Comparison of ENCODE assay signal across 1 cellular context in the genomic region with DNA sequence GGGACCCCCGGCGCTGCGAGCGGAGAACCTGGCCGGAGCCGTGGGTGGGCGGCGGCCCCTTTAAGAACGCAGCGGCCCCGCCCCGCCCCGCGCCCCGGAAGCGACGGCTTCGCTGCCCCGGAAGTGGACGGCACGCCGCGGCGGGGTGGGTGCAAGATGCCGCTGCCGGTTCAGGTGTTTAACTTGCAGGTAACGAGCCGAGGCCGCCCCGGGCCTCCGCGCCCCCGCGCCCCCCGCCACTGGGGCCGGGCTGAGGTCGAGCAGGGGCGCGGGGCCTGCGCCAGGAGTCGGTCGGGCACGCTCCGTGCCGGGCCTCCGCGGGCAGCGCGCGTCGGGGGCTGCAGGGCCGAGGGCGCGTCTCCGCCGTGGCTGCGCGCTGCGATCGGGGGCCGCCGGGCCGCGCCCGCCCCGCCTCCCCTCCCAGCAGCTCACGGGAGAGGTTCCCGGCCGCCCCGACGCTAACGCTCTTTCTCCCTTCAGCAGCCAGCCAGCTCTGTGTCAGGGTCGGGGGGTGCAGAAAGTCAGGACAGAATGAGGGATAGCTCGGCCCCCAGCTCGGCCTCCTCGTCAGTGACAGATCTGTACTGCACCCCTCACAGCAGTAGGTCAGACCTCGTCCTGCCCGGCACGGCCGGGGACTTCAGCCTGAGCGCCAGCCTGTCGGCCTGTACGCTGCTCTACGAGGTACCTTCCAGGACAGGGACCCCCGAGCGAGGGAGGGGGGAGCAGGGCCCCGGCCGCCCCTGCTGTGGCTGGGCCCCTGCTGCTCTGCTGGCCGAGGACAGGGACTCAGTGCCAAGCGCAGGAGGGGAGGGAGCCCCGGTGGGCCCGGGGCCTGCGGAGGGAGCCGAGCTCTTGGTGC.
TF ChIP-seq lines count a peak whose summit lies in the region.

Gene GPS1, plus strand, starts transcription at position 123 of the 862 bp plus-strand sequence. Its CDS starts 34 bp downstream, at position 157.
Gene RFNG, minus strand, starts transcription at position 36 of the 862 bp plus-strand sequence. CDS start 45 bp downstream, outside the sequence.

TF ChIP-seq in HEK293, 187 proteins besides CTCF, POLR2A, EP300 and RAD21 (continued from another document and continues in another):
- TF ChIP-seq ZSCAN4 (tag by site-specific recombination; IDR thresholded peaks at IDR 0.05), result no peak
- TF ChIP-seq ZNF629 (tag by site-specific recombination; IDR thresholded peaks at IDR 0.05), result no peak
- no peak for TF ChIP-seq KLF16 (tag by site-specific recombination; IDR thresholded peaks at IDR 0.05)
- TF ChIP-seq MZF1 (tag by site-specific recombination; IDR thresholded peaks at IDR 0.05; ENCODE audit: borderline replicate concordance), result no peak
- no peak for TF ChIP-seq ZNF211 (tag by site-specific recombination; IDR thresholded peaks at IDR 0.05; ENCODE audit: low read depth)
- TF ChIP-seq GFI1B (tag by site-specific recombination; IDR thresholded peaks at IDR 0.05), result no peak
- no peak for TF ChIP-seq ZNF610 (tag by site-specific recombination; IDR thresholded peaks at IDR 0.05; ENCODE audit: borderline replicate concordance)
- no peak for TF ChIP-seq ZBTB44 (tag by site-specific recombination; IDR thresholded peaks at IDR 0.05)
- TF ChIP-seq ZNF335 (tag by site-specific recombination; conservative IDR thresholded peaks at IDR 0.05), result peak; percentile 44
- TF ChIP-seq ZNF266 (tag by site-specific recombination; IDR thresholded peaks at IDR 0.05; ENCODE audit: low read depth), result no peak
- no peak for TF ChIP-seq ZNF274 (IDR thresholded peaks at IDR 0.05; ENCODE audit: low read length)
- no peak for TF ChIP-seq ZNF274 (tag by site-specific recombination; IDR thresholded peaks at IDR 0.05; ENCODE audit: borderline replicate concordance)
- TF ChIP-seq ZNF785 (tag by site-specific recombination; IDR thresholded peaks at IDR 0.05), result no peak
- no peak for TF ChIP-seq PRDM2 (tag by site-specific recombination; IDR thresholded peaks at IDR 0.05; ENCODE audit: borderline replicate concordance)
- TF ChIP-seq GLIS2 (tag by site-specific recombination; IDR thresholded peaks at IDR 0.05), result peak; percentile 76
- TF ChIP-seq PRDM1 (tag by site-specific recombination; IDR thresholded peaks at IDR 0.05), result no peak
- no peak for TF ChIP-seq ZNF776 (tag by site-specific recombination; IDR thresholded peaks at IDR 0.05; ENCODE audit: borderline replicate concordance)
- TF ChIP-seq SCRT1 (tag by site-specific recombination; IDR thresholded peaks at IDR 0.05; ENCODE audit: borderline replicate concordance), result no peak
- TF ChIP-seq, protein P1, sequence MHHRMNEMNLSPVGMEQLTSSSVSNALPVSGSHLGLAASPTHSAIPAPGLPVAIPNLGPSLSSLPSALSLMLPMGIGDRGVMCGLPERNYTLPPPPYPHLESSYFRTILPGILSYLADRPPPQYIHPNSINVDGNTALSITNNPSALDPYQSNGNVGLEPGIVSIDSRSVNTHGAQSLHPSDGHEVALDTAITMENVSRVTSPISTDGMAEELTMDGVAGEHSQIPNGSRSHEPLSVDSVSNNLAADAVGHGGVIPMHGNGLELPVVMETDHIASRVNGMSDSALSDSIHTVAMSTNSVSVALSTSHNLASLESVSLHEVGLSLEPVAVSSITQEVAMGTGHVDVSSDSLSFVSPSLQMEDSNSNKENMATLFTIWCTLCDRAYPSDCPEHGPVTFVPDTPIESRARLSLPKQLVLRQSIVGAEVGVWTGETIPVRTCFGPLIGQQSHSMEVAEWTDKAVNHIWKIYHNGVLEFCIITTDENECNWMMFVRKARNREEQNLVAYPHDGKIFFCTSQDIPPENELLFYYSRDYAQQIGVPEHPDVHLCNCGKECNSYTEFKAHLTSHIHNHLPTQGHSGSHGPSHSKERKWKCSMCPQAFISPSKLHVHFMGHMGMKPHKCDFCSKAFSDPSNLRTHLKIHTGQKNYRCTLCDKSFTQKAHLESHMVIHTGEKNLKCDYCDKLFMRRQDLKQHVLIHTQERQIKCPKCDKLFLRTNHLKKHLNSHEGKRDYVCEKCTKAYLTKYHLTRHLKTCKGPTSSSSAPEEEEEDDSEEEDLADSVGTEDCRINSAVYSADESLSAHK (tag by site-specific recombination; IDR thresholded peaks at IDR 0.05), result no peak
- no peak for TF ChIP-seq ZNF658 (tag by site-specific recombination; IDR thresholded peaks at IDR 0.05)
- no peak for TF ChIP-seq ZNF184 (tag by site-specific recombination; IDR thresholded peaks at IDR 0.05)
- no peak for TF ChIP-seq ZNF18 (tag by site-specific recombination; IDR thresholded peaks at IDR 0.05)
- TF ChIP-seq, protein P2, sequence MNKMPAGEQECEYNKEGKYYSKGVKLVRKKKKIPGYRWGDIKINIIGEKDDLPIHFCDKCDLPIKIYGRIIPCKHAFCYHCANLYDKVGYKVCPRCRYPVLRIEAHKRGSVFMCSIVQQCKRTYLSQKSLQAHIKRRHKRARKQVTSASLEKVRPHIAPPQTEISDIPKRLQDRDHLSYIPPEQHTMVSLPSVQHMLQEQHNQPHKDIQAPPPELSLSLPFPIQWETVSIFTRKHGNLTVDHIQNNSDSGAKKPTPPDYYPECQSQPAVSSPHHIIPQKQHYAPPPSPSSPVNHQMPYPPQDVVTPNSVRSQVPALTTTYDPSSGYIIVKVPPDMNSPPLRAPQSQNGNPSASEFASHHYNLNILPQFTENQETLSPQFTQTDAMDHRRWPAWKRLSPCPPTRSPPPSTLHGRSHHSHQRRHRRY (tag by site-specific recombination; IDR thresholded peaks at IDR 0.05), result peak; percentile 27; the same call in 1 of the 2 replicates
- no peak for TF ChIP-seq ZNF121 (tag by site-specific recombination; IDR thresholded peaks at IDR 0.05)
- TF ChIP-seq, protein P3, sequence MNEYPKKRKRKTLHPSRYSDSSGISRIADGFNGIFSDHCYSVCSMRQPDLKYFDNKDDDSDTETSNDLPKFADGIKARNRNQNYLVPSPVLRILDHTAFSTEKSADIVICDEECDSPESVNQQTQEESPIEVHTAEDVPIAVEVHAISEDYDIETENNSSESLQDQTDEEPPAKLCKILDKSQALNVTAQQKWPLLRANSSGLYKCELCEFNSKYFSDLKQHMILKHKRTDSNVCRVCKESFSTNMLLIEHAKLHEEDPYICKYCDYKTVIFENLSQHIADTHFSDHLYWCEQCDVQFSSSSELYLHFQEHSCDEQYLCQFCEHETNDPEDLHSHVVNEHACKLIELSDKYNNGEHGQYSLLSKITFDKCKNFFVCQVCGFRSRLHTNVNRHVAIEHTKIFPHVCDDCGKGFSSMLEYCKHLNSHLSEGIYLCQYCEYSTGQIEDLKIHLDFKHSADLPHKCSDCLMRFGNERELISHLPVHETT (tag by site-specific recombination; IDR thresholded peaks at IDR 0.05), result no peak
- TF ChIP-seq ZNF394 (tag by site-specific recombination; IDR thresholded peaks at IDR 0.05; ENCODE audit: borderline replicate concordance), result no peak
- TF ChIP-seq ZNF677 (tag by site-specific recombination; IDR thresholded peaks at IDR 0.05), result no peak
- TF ChIP-seq ZFP3 (tag by site-specific recombination; IDR thresholded peaks at IDR 0.05; ENCODE audit: low read depth), result no peak
- no peak for TF ChIP-seq ZNF19 (tag by site-specific recombination; IDR thresholded peaks at IDR 0.05; ENCODE audit: low read depth)
- TF ChIP-seq ZNF221 (tag by site-specific recombination; IDR thresholded peaks at IDR 0.05; ENCODE audit: borderline replicate concordance), result no peak
- TF ChIP-seq ZEB2 (tag by site-specific recombination; IDR thresholded peaks at IDR 0.05), result no peak
- TF ChIP-seq ZNF157 (tag by site-specific recombination; IDR thresholded peaks at IDR 0.05), result no peak
- TF ChIP-seq ZFHX2 (tag by site-specific recombination; conservative IDR thresholded peaks at IDR 0.05), result no peak
- no peak for TF ChIP-seq ZNF366 (tag by site-specific recombination; conservative IDR thresholded peaks at IDR 0.05)
- peak; percentile 48 for TF ChIP-seq SP2 (tag by site-specific recombination; IDR thresholded peaks at IDR 0.05)
- no peak for TF ChIP-seq ZFP37 (tag by site-specific recombination; IDR thresholded peaks at IDR 0.05)
- no peak for TF ChIP-seq ZNF112 (tag by site-specific recombination; IDR thresholded peaks at IDR 0.05)
- no peak for TF ChIP-seq FEZF1 (tag by site-specific recombination; IDR thresholded peaks at IDR 0.05)
- no peak for TF ChIP-seq HOXA7 (CRISPR knock-in tag; IDR thresholded peaks at IDR 0.05; ENCODE audit: borderline replicate concordance)
- no peak for TF ChIP-seq ZNF138 (tag by site-specific recombination; IDR thresholded peaks at IDR 0.05; ENCODE audit: borderline replicate concordance)
- no peak for TF ChIP-seq TRIM28 (IDR thresholded peaks at IDR 0.05; ENCODE audit: borderline replicate concordance, low read length)
- no peak for TF ChIP-seq SP7 (tag by site-specific recombination; IDR thresholded peaks at IDR 0.05)
- TF ChIP-seq SETDB1 (IDR thresholded peaks at IDR 0.05; ENCODE audit: insufficient read length, low read length), result no peak
- TF ChIP-seq GLI2 (tag by site-specific recombination; IDR thresholded peaks at IDR 0.05; ENCODE audit: borderline replicate concordance, low read depth), result no peak
- no peak for TF ChIP-seq ZNF701 (tag by site-specific recombination; IDR thresholded peaks at IDR 0.05)
